2 cellular contexts compared by ENCODE assay signal in the genomic region with DNA sequence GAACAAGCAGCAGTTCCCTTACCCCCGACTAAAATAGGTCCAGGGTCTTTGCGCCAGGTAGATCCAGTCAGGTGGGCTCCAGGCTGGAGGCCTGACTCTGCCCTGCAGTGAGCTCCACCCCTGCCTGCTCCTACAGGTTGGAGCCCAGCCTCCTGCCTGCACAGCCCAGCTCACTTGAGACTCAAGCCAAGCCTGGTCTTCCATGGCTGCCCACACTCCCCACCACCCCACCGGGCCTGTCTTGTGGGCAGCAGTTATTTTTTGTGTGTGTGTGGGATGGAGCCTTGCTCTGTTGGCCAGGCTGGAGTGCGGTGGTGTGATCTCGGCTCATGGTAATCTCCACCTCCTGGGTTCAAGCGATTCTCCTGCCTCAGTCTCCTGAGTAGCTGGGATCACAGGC.
TF ChIP-seq lines count a peak whose summit lies in the region.

No MANE protein-coding gene starts in this region.

TF ChIP-seq in A549, 52 proteins besides CTCF, POLR2A, EP300 and RAD21:
- TF ChIP-seq RARB (CRISPR knock-in tag; IDR thresholded peaks at IDR 0.05) (no peak), SMC3 (IDR thresholded peaks at IDR 0.05) (no peak), CHD2 (IDR thresholded peaks at IDR 0.05; ENCODE audit: low read length, partially characterized antibody) (no peak), EHMT2 (IDR thresholded peaks at IDR 0.05; ENCODE audit: low read depth) (no peak), CEBPB (IDR thresholded peaks at IDR 0.05) (no peak), HOXB13 (CRISPR knock-in tag; IDR thresholded peaks at IDR 0.05; ENCODE audit: low read depth) (no peak), ZFP36 (IDR thresholded peaks at IDR 0.05; ENCODE audit: borderline replicate concordance, partially characterized antibody) (no peak), MAZ (IDR thresholded peaks at IDR 0.05; ENCODE audit: borderline replicate concordance, low read depth, low read length) (no peak), NR3C1 (IDR thresholded peaks at IDR 0.05) (no peak), ZC3H11A (IDR thresholded peaks at IDR 0.05) (no peak), POLR2AphosphoS2 (conservative IDR thresholded peaks at IDR 0.05; ENCODE audit: low read length) (no peak), FOXS1 (CRISPR knock-in tag; IDR thresholded peaks at IDR 0.05) (no peak), PHF8 (IDR thresholded peaks at IDR 0.05; ENCODE audit: borderline replicate concordance, low read depth) (no peak), HOXA7 (CRISPR knock-in tag; IDR thresholded peaks at IDR 0.05) (no peak), KDM5A (IDR thresholded peaks at IDR 0.05) (no peak)
- TF ChIP-seq, protein P1, sequence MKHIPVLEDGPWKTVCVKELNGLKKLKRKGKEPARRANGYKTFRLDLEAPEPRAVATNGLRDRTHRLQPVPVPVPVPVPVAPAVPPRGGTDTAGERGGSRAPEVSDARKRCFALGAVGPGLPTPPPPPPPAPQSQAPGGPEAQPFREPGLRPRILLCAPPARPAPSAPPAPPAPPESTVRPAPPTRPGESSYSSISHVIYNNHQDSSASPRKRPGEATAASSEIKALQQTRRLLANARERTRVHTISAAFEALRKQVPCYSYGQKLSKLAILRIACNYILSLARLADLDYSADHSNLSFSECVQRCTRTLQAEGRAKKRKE (CRISPR knock-in tag; IDR thresholded peaks at IDR 0.05; ENCODE audit: low read depth), result no peak
- TF ChIP-seq, protein P2, sequence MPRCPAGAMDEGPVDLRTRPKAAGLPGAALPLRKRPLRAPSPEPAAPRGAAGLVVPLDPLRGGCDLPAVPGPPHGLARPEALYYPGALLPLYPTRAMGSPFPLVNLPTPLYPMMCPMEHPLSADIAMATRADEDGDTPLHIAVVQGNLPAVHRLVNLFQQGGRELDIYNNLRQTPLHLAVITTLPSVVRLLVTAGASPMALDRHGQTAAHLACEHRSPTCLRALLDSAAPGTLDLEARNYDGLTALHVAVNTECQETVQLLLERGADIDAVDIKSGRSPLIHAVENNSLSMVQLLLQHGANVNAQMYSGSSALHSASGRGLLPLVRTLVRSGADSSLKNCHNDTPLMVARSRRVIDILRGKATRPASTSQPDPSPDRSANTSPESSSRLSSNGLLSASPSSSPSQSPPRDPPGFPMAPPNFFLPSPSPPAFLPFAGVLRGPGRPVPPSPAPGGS (IDR thresholded peaks at IDR 0.05), result no peak
- TF ChIP-seq, protein P3, sequence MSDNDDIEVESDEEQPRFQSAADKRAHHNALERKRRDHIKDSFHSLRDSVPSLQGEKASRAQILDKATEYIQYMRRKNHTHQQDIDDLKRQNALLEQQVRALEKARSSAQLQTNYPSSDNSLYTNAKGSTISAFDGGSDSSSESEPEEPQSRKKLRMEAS (IDR thresholded peaks at IDR 0.05), result no peak
TF ChIP-seq in A549: peak in this region for 0.

TF ChIP-seq in IMR-90, 13 proteins besides CTCF, POLR2A, EP300 and RAD21:
- TF ChIP-seq FOS (IDR thresholded peaks at IDR 0.05; ENCODE audit: low read depth, low read length) (no peak), MAFK (IDR thresholded peaks at IDR 0.05; ENCODE audit: low read depth, low read length) (no peak), SMC3 (IDR thresholded peaks at IDR 0.05; ENCODE audit: low read depth, low read length) (no peak), RCOR1 (IDR thresholded peaks at IDR 0.05; ENCODE audit: insufficient replicate concordance, low read length) (no peak), CHD1 (IDR thresholded peaks at IDR 0.05; ENCODE audit: low read depth, low read length) (no peak), MAZ (IDR thresholded peaks at IDR 0.05; ENCODE audit: borderline replicate concordance, low read depth, low read length) (no peak), NFE2L2 (IDR thresholded peaks at IDR 0.05; ENCODE audit: low read depth, low read length) (no peak), RFX5 (IDR thresholded peaks at IDR 0.05; ENCODE audit: low read depth, low read length) (no peak), BHLHE40 (IDR thresholded peaks at IDR 0.05; ENCODE audit: low read depth, low read length) (no peak), CEBPB (IDR thresholded peaks at IDR 0.05; ENCODE audit: low read depth, low read length) (no peak), MXI1 (IDR thresholded peaks at IDR 0.05; ENCODE audit: borderline replicate concordance, low read depth, low read length) (no peak)
- TF ChIP-seq, protein P4, sequence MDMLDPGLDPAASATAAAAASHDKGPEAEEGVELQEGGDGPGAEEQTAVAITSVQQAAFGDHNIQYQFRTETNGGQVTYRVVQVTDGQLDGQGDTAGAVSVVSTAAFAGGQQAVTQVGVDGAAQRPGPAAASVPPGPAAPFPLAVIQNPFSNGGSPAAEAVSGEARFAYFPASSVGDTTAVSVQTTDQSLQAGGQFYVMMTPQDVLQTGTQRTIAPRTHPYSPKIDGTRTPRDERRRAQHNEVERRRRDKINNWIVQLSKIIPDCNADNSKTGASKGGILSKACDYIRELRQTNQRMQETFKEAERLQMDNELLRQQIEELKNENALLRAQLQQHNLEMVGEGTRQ (IDR thresholded peaks at IDR 0.05; ENCODE audit: low read depth, low read length), result no peak
- TF ChIP-seq, protein P5, sequence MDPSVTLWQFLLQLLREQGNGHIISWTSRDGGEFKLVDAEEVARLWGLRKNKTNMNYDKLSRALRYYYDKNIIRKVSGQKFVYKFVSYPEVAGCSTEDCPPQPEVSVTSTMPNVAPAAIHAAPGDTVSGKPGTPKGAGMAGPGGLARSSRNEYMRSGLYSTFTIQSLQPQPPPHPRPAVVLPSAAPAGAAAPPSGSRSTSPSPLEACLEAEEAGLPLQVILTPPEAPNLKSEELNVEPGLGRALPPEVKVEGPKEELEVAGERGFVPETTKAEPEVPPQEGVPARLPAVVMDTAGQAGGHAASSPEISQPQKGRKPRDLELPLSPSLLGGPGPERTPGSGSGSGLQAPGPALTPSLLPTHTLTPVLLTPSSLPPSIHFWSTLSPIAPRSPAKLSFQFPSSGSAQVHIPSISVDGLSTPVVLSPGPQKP (IDR thresholded peaks at IDR 0.05; ENCODE audit: borderline replicate concordance, low read depth, low read length), result no peak
